8 cellular contexts compared by ENCODE assay signal in genomic region chr17:35345445-35345925, GRCh38. TPM values are rescaled to one million over a fixed set of nuclear protein-coding genes. Genes with fewer than 3 reads are reported as not detected.
DNase-seq lines count a peak whose midpoint lies in the region; TF ChIP-seq lines count a peak whose summit lies in the region.

No MANE protein-coding gene starts in this region.

- H3F3A ChIP-seq in smooth muscle cell (ENCODE audit: low read depth), result no peaks in the 10 kb centered on the region

- WGBS in smooth muscle cell (ENCODE audit: low lambda C conversion rate), result 20% methylated on average over 25 of the region's 25 CpGs

- DNase-seq in H7 (peak; percentile 41), smooth muscle cell (lab: John Stamatoyannopoulos, UW; ENCODE audit: unreplicated experiment) (no peak), NCI-H2196 (lab: John Stamatoyannopoulos, UW; ENCODE audit: unreplicated experiment) (no peak), ureter (ENCODE audit: low spot score) (no peak), NCI-H2081 treated with DMSO at 0.1 percent for 48 hours (lab: John Stamatoyannopoulos, UW) (no peak), UCSD-AML1 (lab: John Stamatoyannopoulos, UW; ENCODE audit: unreplicated experiment) (no peak)

- H3K27ac ChIP-seq in angular gyrus (ENCODE audit: low read depth, low read length) (peak overlapping the region; percentile 48), iPS-20b (ENCODE audit: low read length) (no peak overlapping the region), smooth muscle cell (ENCODE audit: low read depth) (no peak overlapping the region)

- no peaks in the 10 kb centered on the region for H3K36me3 ChIP-seq in H7 (replicated peaks; ENCODE audit: control insufficient read depth, insufficient read depth, low read length)
- no peaks in the 10 kb centered on the region for H3K36me3 ChIP-seq in iPS-20b (ENCODE audit: insufficient read depth, low read depth, low read length)
- H3K36me3 ChIP-seq in smooth muscle cell (ENCODE audit: low read depth), result no peaks in the 10 kb centered on the region

- H3K9me3 ChIP-seq in iPS-20b (ENCODE audit: insufficient read depth, low read depth, low read length) (peaks cover 3% of the 10 kb centered on the region; the same call in 1 of the 2 replicates), smooth muscle cell (replicated peaks; ENCODE audit: low read depth) (no peaks in the 10 kb centered on the region)

- peaks cover 36% of the 10 kb centered on the region for H3K27me3 ChIP-seq in H7 (ENCODE audit: control insufficient read depth, insufficient read depth, low read length)
- peaks cover 59% of the 10 kb centered on the region for H3K27me3 ChIP-seq in iPS-20b (ENCODE audit: insufficient read depth, low read length)
- peaks cover 36% of the 10 kb centered on the region for H3K27me3 ChIP-seq in smooth muscle cell (ENCODE audit: low read depth)

- H4K20me1 ChIP-seq in smooth muscle cell (ENCODE audit: low read depth), result no peaks in the 10 kb centered on the region

- peak overlapping the region; percentile 41; the same call in 1 of the 2 replicates for H3K9ac ChIP-seq in iPS-20b (ENCODE audit: low read depth, low read length)
- H3K9ac ChIP-seq in smooth muscle cell (ENCODE audit: low read depth), result peak overlapping the region; percentile 15

- peak overlapping the region; percentile 96 for H2AFZ ChIP-seq in smooth muscle cell (ENCODE audit: low read depth)

- no peaks in the 10 kb centered on the region for H3K79me2 ChIP-seq in smooth muscle cell (ENCODE audit: low read depth)

- no peak for TF ChIP-seq CTCF in smooth muscle cell (IDR thresholded peaks at IDR 0.05; ENCODE audit: borderline replicate concordance, insufficient read depth, poor library complexity, severe bottlenecking)

- H3K4me3 ChIP-seq in H7 (ENCODE audit: insufficient read depth, low read depth, low read length), result peak overlapping the region; percentile 64
- H3K4me3 ChIP-seq in iPS-20b (ENCODE audit: low read length), result peak overlapping the region; percentile 74; the same call in 1 of the 2 replicates
- peak overlapping the region; percentile 46 for H3K4me3 ChIP-seq in smooth muscle cell

- H3K4me1 ChIP-seq in iPS-20b (ENCODE audit: insufficient read depth, low read length) (no peaks in the 10 kb centered on the region; the same call in 1 of the 2 replicates), smooth muscle cell (ENCODE audit: low read depth) (no peaks in the 10 kb centered on the region)

- H3K4me2 ChIP-seq in smooth muscle cell, result peak overlapping the region; percentile 80

RNA-seq across cellular contexts. Expression of gene SLFN11, which starts 27.9 kb away (rescaled TPM):
- total RNA-seq in H7 (2014; rRNA removed; shearing (Covaris generic)), result 0.21 and 0.41 TPM in 2 replicates
- total RNA-seq in smooth muscle cell (4.3 and 4.4 TPM in 2 replicates), ureter (24.4 TPM)
- 1.4 and 1.8 TPM in 2 replicates for polyA plus RNA-seq in smooth muscle cell
